In the genomic region with DNA sequence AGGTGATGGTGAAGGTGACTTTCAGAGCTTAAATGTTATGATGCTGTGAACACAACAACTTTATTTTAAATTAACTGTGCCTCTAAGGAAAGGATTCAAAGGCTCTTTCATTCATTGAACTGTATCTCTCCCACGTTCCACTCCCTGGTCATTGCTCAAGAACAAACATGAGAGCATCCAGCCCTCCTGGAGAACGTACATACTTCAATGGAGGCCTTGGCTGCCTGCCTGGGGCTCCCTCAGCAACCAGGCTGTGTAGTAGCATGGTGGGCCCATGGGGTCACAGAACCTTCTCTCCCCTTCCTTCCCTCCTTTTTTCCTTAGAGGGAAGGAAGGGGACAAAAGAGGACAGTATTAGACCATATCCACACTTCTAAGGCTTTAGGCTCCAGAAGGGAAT, we compare ENCODE assay signal across 21 cellular contexts.
"Had no signal": no experiment of that assay in that cellular context is flagged by ENCODE, and none has a peak within 500 bp of the region (broad histone marks: within the 10 kb centered on the region; RNA-seq: fewer than 3 reads in every experiment).

No MANE protein-coding gene starts in this region.

- ATAC-seq: activated T-cell treated with anti-CD3 and anti-CD28 coated beads, Interleukin-2, amount 50 U/mL, for 4 hours; heart right ventricle; left colon; right lobe of liver; stimulated activated naive CD8-positive, alpha-beta T cell treated with anti-CD3 and anti-CD28 coated beads, Interleukin-15, Interleukin-2, amounts not matched to agents 100 U/mL and 50 U/mL, for 24 hours had no signal

- H3K4me3 ChIP-seq: adrenal gland, heart right ventricle, lung, neural progenitor cell, ovary, right lobe of liver, smooth muscle cell, thoracic aorta had no signal

- H3K4me2 ChIP-seq: neural progenitor cell, smooth muscle cell had no signal

- H3K36me3 ChIP-seq: adrenal gland, heart right ventricle, neural progenitor cell, ovary, right lobe of liver, thoracic aorta had no signal

- H3K27me3 Mint-ChIP-seq: activated CD4-positive, alpha-beta memory T cell treated with anti-CD3 and anti-CD28 coated beads, Interleukin-2, amount 10 ng/mL, durations not matched to agents 7 days and 5 days had no signal

- DNase-seq: activated CD4-positive, alpha-beta memory T cell treated with anti-CD3 and anti-CD28 coated beads, Interleukin-2, amount 10 ng/mL, durations not matched to agents 7 days and 5 days; activated CD4-positive, alpha-beta T cell treated with anti-CD3 and anti-CD28 coated beads for 4 hours; activated effector memory CD4-positive, alpha-beta T cell treated with Interleukin-2 at 50 U/mL for 16 hours; activated naive CD4-positive, alpha-beta T cell treated with anti-CD3 and anti-CD28 coated beads, Interleukin-2, amount 50 U/mL, for 16 hours; activated T-cell treated with anti-CD3 and anti-CD28 coated beads, Interleukin-2, amount 50 U/mL, for 4 hours; adrenal gland; effector memory CD4-positive, alpha-beta T cell; heart right ventricle; left colon; naive B cell; ovary; right lobe of liver; stimulated activated CD4-positive, alpha-beta T cell treated with anti-CD3 and anti-CD28 coated beads, Interleukin-4, amount 100 ng/mL, for 4 hours; stimulated activated CD8-positive, alpha-beta memory T cell treated with anti-CD3 and anti-CD28 coated beads, Interleukin-4, amount 100 ng/mL, for 48 hours; stimulated activated naive CD8-positive, alpha-beta T cell treated with anti-CD3 and anti-CD28 coated beads, Interleukin-15, Interleukin-2, amounts not matched to agents 100 U/mL and 50 U/mL, for 24 hours had no signal

- H3K4me1 ChIP-seq: adrenal gland, right lobe of liver had no signal

- H3K9me3 Mint-ChIP-seq: activated CD4-positive, alpha-beta memory T cell treated with anti-CD3 and anti-CD28 coated beads, Interleukin-2, amount 10 ng/mL, durations not matched to agents 7 days and 5 days; activated T-cell treated with anti-CD3 and anti-CD28 coated beads, Interleukin-2, amount 50 U/mL, for 4 hours; brain; naive B cell; neural progenitor cell; T-helper 1 cell treated with Interleukin-12 subunit alpha and Interleukin-12 subunit beta and Interleukin-4 antibody, amounts not matched to agents 30 μg/mL and 1 μg/mL, for 36 hours had no signal

- H3K9me3 ChIP-seq: adrenal gland, heart right ventricle, ovary, right lobe of liver, thoracic aorta had no signal

- H3K4me3 Mint-ChIP-seq: activated CD4-positive, alpha-beta memory T cell treated with anti-CD3 and anti-CD28 coated beads, Interleukin-2, amount 10 ng/mL, durations not matched to agents 7 days and 5 days; activated T-cell treated with anti-CD3 and anti-CD28 coated beads, Interleukin-2, amount 50 U/mL, for 4 hours; brain; neural progenitor cell; T-helper 1 cell treated with Interleukin-12 subunit alpha and Interleukin-12 subunit beta and Interleukin-4 antibody, amounts not matched to agents 30 μg/mL and 1 μg/mL, for 36 hours had no signal

- H3K27me3 ChIP-seq: adrenal gland, neural progenitor cell, ovary, right lobe of liver had no signal

- H3K27ac ChIP-seq: adrenal gland, heart right ventricle, neural progenitor cell, ovary, right lobe of liver, thoracic aorta had no signal

- H3K9ac ChIP-seq: neural progenitor cell had no signal

- H3K27ac Mint-ChIP-seq: activated CD4-positive, alpha-beta memory T cell treated with anti-CD3 and anti-CD28 coated beads, Interleukin-2, amount 10 ng/mL, durations not matched to agents 7 days and 5 days; brain; neural progenitor cell; T-helper 1 cell treated with Interleukin-12 subunit alpha and Interleukin-12 subunit beta and Interleukin-4 antibody, amounts not matched to agents 30 μg/mL and 1 μg/mL, for 36 hours had no signal
